In the genomic region with DNA sequence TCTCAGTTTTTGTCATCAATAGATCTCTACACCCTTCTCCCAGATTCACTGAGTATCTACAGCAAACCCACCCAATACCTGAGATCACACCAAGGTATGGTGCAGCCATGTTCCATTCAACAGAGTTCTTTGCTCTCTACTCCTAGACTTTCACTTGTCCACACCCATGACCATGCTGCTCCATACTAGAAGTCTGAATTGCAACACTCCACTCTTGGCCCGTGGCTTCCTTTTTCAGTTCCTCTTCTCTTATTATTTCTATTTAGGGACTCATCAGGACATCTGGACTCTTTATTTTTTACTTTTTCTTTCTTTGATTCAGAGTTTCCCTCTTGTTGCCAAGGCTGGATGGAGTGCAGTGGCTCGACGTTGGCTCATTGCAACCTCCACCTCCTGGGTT, we compare ENCODE assay signal across 8 cellular contexts. TPM values are rescaled to one million over a fixed set of nuclear protein-coding genes. Genes with fewer than 3 reads are reported as not detected.
DNase-seq lines count a peak whose midpoint lies in the region; ATAC-seq, FAIRE-seq and TF ChIP-seq lines count a peak whose summit lies in the region.

No MANE protein-coding gene starts in this region.

- ATAC-seq in HG03159 (IDR thresholded peaks at IDR 0.05; ENCODE audit: unreplicated experiment): peak; percentile 62

- no peak overlapping the region for H3K4me2 ChIP-seq in hepatocyte

- DNase-seq in CD1c-positive myeloid dendritic cell (ENCODE audit: extremely low spot score) (peak; percentile 86), mesothelial cell of epicardium (ENCODE audit: low spot score in 2 of 2, unreplicated experiment in 2 of 2) (no peak), WERI-Rb-1 (no peak), D721Med (ENCODE audit: insufficient read length, low spot score) (no peak), hepatocyte (ENCODE audit: low spot score) (no peak)
- no peak for DNase-seq in activated naive CD8-positive, alpha-beta T cell treated with anti-CD3 and anti-CD28 coated beads for 36 hours
- no peak for DNase-seq in stimulated activated CD4-positive, alpha-beta T cell treated with anti-CD3 and anti-CD28 coated beads, Interleukin-1b, Interleukin-23, amount 100 ng/mL, for 48 hours

- peak overlapping the region; percentile 33 for H3K4me3 Mint-ChIP-seq in activated naive CD8-positive, alpha-beta T cell treated with anti-CD3 and anti-CD28 coated beads for 36 hours
- H3K4me3 Mint-ChIP-seq in mesothelial cell of epicardium: no peak overlapping the region

- no peak overlapping the region for H3K4me3 ChIP-seq in WERI-Rb-1 (ENCODE audit: low read depth, low read length)
- H3K4me3 ChIP-seq in hepatocyte: no peak overlapping the region

- no peaks in the 10 kb centered on the region for H3K27me3 Mint-ChIP-seq in activated naive CD8-positive, alpha-beta T cell treated with anti-CD3 and anti-CD28 coated beads for 36 hours
- no peaks in the 10 kb centered on the region for H3K27me3 Mint-ChIP-seq in mesothelial cell of epicardium (ENCODE audit: low read depth)

- H3K9me2 ChIP-seq in hepatocyte (replicated peaks; ENCODE audit: insufficient read depth): no peaks in the 10 kb centered on the region

- no peak overlapping the region for H3K27ac ChIP-seq in WERI-Rb-1
- no peak overlapping the region for H3K27ac ChIP-seq in hepatocyte

- H3K27me3 ChIP-seq in WERI-Rb-1 (ENCODE audit: insufficient read depth, low read depth, severe bottlenecking): no peaks in the 10 kb centered on the region
- H3K27me3 ChIP-seq in hepatocyte: no peaks in the 10 kb centered on the region

- no peak overlapping the region for H2AFZ ChIP-seq in hepatocyte

- H3K9me3 ChIP-seq in WERI-Rb-1 (ENCODE audit: severe bottlenecking) (no peaks in the 10 kb centered on the region), hepatocyte (ENCODE audit: low read depth) (no peaks in the 10 kb centered on the region)

- peaks cover 94% of the 10 kb centered on the region for H4K20me1 ChIP-seq in hepatocyte (ENCODE audit: insufficient read depth, poor library complexity, severe bottlenecking)

- no peaks in the 10 kb centered on the region for H3K9me3 Mint-ChIP-seq in activated naive CD8-positive, alpha-beta T cell treated with anti-CD3 and anti-CD28 coated beads for 36 hours
- H3K9me3 Mint-ChIP-seq in mesothelial cell of epicardium: no peaks in the 10 kb centered on the region

- H3K4me1 Mint-ChIP-seq in activated naive CD8-positive, alpha-beta T cell treated with anti-CD3 and anti-CD28 coated beads for 36 hours: peaks cover 62% of the 10 kb centered on the region
- peaks cover 5% of the 10 kb centered on the region for H3K4me1 Mint-ChIP-seq in mesothelial cell of epicardium

- 92% methylated on average over 3 of the region's 3 CpGs for WGBS in hepatocyte (ENCODE audit: low lambda C conversion rate, missing lambda C conversion rate)

- H3K36me3 ChIP-seq in WERI-Rb-1 (peaks cover 72% of the 10 kb centered on the region), hepatocyte (replicated peaks; ENCODE audit: insufficient read depth, low read depth) (no peaks in the 10 kb centered on the region)

- H3K36me3 Mint-ChIP-seq in activated naive CD8-positive, alpha-beta T cell treated with anti-CD3 and anti-CD28 coated beads for 36 hours: peaks cover 38% of the 10 kb centered on the region
- H3K36me3 Mint-ChIP-seq in mesothelial cell of epicardium: peaks cover 17% of the 10 kb centered on the region

- peak overlapping the region; percentile 55 for H3K27ac Mint-ChIP-seq in activated naive CD8-positive, alpha-beta T cell treated with anti-CD3 and anti-CD28 coated beads for 36 hours
- H3K27ac Mint-ChIP-seq in mesothelial cell of epicardium: peak overlapping the region; percentile 33

- TF ChIP-seq CTCF in mesothelial cell of epicardium (IDR thresholded peaks at IDR 0.05; ENCODE audit: unreplicated experiment): no peak
- no peak for TF ChIP-seq CTCF in WERI-Rb-1 (IDR thresholded peaks at IDR 0.05; ENCODE audit: low read depth, low read length)
- no peak for TF ChIP-seq CTCF in D721Med (IDR thresholded peaks at IDR 0.05; ENCODE audit: insufficient read depth, missing control alignments)
- no peak for TF ChIP-seq CTCF in hepatocyte (IDR thresholded peaks at IDR 0.05; ENCODE audit: poor library complexity)

- no peak for FAIRE-seq in D721Med (lab: Jason Lieb, UNC)

- H3K79me2 ChIP-seq in hepatocyte: peaks cover 95% of the 10 kb centered on the region

- H3K4me1 ChIP-seq in hepatocyte (ENCODE audit: insufficient read depth): peaks cover 14% of the 10 kb centered on the region

RNA-seq across cellular contexts. Expression of a gene that starts 37.1 kb away (rescaled TPM):
- total RNA-seq in activated naive CD8-positive, alpha-beta T cell treated with anti-CD3 and anti-CD28 coated beads for 36 hours: 100 to 1,000 TPM; 550 to 555 TPM
- total RNA-seq in mesothelial cell of epicardium (714 to 730 TPM (median 714 TPM) in 3 replicates), hepatocyte (566 and 611 TPM in 2 replicates)
- polyA plus RNA-seq in hepatocyte: 339 and 374 TPM in 2 replicates
